ENCODE assay signal across 13 cellular contexts in genomic region chr5:88676637-88677481, GRCh38.
DNase-seq lines count a peak whose midpoint lies in the region; ATAC-seq and TF ChIP-seq lines count a peak whose summit lies in the region.
"Had no signal": no experiment of that assay in that cellular context is flagged by ENCODE, and none has a peak within 500 bp of the region (broad histone marks: within the 10 kb centered on the region; RNA-seq: fewer than 3 reads in every experiment).

No MANE protein-coding gene starts in this region.

- peaks cover 11% of the 10 kb centered on the region for H3K4me1 ChIP-seq in neural progenitor cell

- H3K79me2 ChIP-seq in neural progenitor cell (ENCODE audit: low read depth), result no peaks in the 10 kb centered on the region

- peaks cover 50% of the 10 kb centered on the region for H3K4me1 Mint-ChIP-seq in neural progenitor cell

- no peaks in the 10 kb centered on the region for H3K9me3 Mint-ChIP-seq in neural progenitor cell

- no peak for ATAC-seq in GM18858 (IDR thresholded peaks at IDR 0.05; ENCODE audit: unreplicated experiment)
- ATAC-seq: heart right ventricle had no signal

- H3K4me3 Mint-ChIP-seq in neural progenitor cell, result peak overlapping the region; percentile 92

- H3K36me3 ChIP-seq in MG63 (no peaks in the 10 kb centered on the region), neural progenitor cell (no peaks in the 10 kb centered on the region)
- H3K36me3 ChIP-seq: heart right ventricle had no signal

- H3K9ac ChIP-seq in neural progenitor cell, result no peak overlapping the region

- H3K27me3 ChIP-seq in MG63, result no peaks in the 10 kb centered on the region
- peaks cover 100% of the 10 kb centered on the region for H3K27me3 ChIP-seq in neural progenitor cell

- peak overlapping the region; percentile 69 for H3K4me3 ChIP-seq in MG63
- H3K4me3 ChIP-seq in astrocyte of the spinal cord (ENCODE audit: low read depth, low read length), result peak overlapping the region; percentile 55
- no peak overlapping the region for H3K4me3 ChIP-seq in neural progenitor cell
- H3K4me3 ChIP-seq: mucosa of descending colon had no signal

- H3K9me3 ChIP-seq in MG63 (no peaks in the 10 kb centered on the region), neural progenitor cell (ENCODE audit: low read depth) (no peaks in the 10 kb centered on the region)
- H3K9me3 ChIP-seq: heart right ventricle, mucosa of descending colon had no signal

- no peak overlapping the region for H2AFZ ChIP-seq in neural progenitor cell (replicated peaks)

- DNase-seq in DMS53 (lab: John Stamatoyannopoulos, UW) (peak; percentile 46), DMS53 treated with DMSO at 0.1 percent for 48 hours (lab: John Stamatoyannopoulos, UW; ENCODE audit: unreplicated experiment) (no peak), MG63 (no peak), astrocyte of the spinal cord (ENCODE audit: low read depth, low spot score) (peak; percentile 51), neural progenitor cell (ENCODE audit: low spot score) (no peak), C1 segment of cervical spinal cord (lab: John Stamatoyannopoulos, UW) (no peak), NCI-H510A treated with DMSO at 0.1 percent for 48 hours (lab: John Stamatoyannopoulos, UW) (no peak)
- DNase-seq: heart right ventricle, Kasumi-1, mucosa of descending colon, NCI-H524 treated with DMSO at 0.1 percent for 48 hours, T1000 had no signal

- H3K36me3 Mint-ChIP-seq in neural progenitor cell, result no peaks in the 10 kb centered on the region

- no peak overlapping the region for H3K27ac Mint-ChIP-seq in neural progenitor cell

- H3K4me2 ChIP-seq in neural progenitor cell, result no peak overlapping the region

- H4K20me1 ChIP-seq in neural progenitor cell (ENCODE audit: low read depth), result peaks cover 95% of the 10 kb centered on the region

- in situ Hi-C loops in astrocyte of the spinal cord (cut with HindIII; ENCODE audit: low sequenced_read_pairs), result loop anchor here (25.0 kb wide), 1 partner anchor 540 kb away; no protein-coding TSS in a partner anchor

- peaks cover 75% of the 10 kb centered on the region for H3K27me3 Mint-ChIP-seq in neural progenitor cell (ENCODE audit: insufficient read depth, low read depth)

- TF ChIP-seq CTCF in astrocyte of the spinal cord (IDR thresholded peaks at IDR 0.05; ENCODE audit: low read depth, low read length), result no peak
- no peak for TF ChIP-seq CTCF in neural progenitor cell (IDR thresholded peaks at IDR 0.05)

- H3F3A ChIP-seq in neural progenitor cell (ENCODE audit: low read depth), result peaks cover 42% of the 10 kb centered on the region

- H3K27ac ChIP-seq in neural progenitor cell, result no peak overlapping the region
- H3K27ac ChIP-seq: heart right ventricle had no signal

Comparison
In these comparisons a context has a peak if more than half of its experiments do, and no peak if none do; other contexts are left out.
1. DNase-seq: peak in DMS53 (single experiment) and astrocyte of the spinal cord (single experiment); none in DMS53 treated with DMSO at 0.1 percent for 48 hours (single experiment), MG63 (single experiment), neural progenitor cell (single experiment), C1 segment of cervical spinal cord (0 of 14) and NCI-H510A treated with DMSO at 0.1 percent for 48 hours (single experiment).